ENCODE assay signal across 18 cellular contexts in genomic region chr14:91636604-91637003, GRCh38.
DNase-seq lines count a peak whose midpoint lies in the region; ATAC-seq and TF ChIP-seq lines count a peak whose summit lies in the region.
"Had no signal": no experiment of that assay in that cellular context is flagged by ENCODE, and none has a peak within 500 bp of the region (broad histone marks: within the 10 kb centered on the region; RNA-seq: fewer than 3 reads in every experiment).

No MANE protein-coding gene starts in this region.

- no peaks in the 10 kb centered on the region for H3K36me3 ChIP-seq in adipocyte (ENCODE audit: control insufficient read depth, insufficient read depth, low read length, severe bottlenecking)
- H3K36me3 ChIP-seq: BLaER1 treated with 17β-estradiol and CSF1 and Interleukin-3, amounts not matched to agents 10 nM and 100 nM; MG63 had no signal

- H3K27ac ChIP-seq in foreskin keratinocyte: no peak overlapping the region
- H3K27ac ChIP-seq: BLaER1 treated with 17β-estradiol and CSF1 and Interleukin-3, amounts not matched to agents 10 nM and 100 nM; HL-60; PC-9 had no signal

- no peaks in the 10 kb centered on the region for H3K27me3 ChIP-seq in adipocyte (replicated peaks; ENCODE audit: control insufficient read depth, insufficient read depth, low read length)
- H3K27me3 ChIP-seq in foreskin keratinocyte: no peaks in the 10 kb centered on the region
- H3K27me3 ChIP-seq: BLaER1 treated with 17β-estradiol and CSF1 and Interleukin-3, amounts not matched to agents 10 nM and 100 nM; MG63 had no signal

- in situ Hi-C loops in GM13977 (cut with MboI; ENCODE audit: low pct_unique_long_range_greater_than_20kb, low sequenced_read_pairs, unreplicated experiment): no loop called here

- no peak for TF ChIP-seq CTCF in foreskin keratinocyte (conservative IDR thresholded peaks at IDR 0.05)
- TF ChIP-seq CTCF in GM13977 (IDR thresholded peaks at IDR 0.05; ENCODE audit: extremely low read depth, insufficient read depth, missing control alignments): no peak

- H3K4me1 ChIP-seq in adipocyte (ENCODE audit: control insufficient read depth, insufficient read depth, low read length) (no peaks in the 10 kb centered on the region), foreskin keratinocyte (no peaks in the 10 kb centered on the region)
- H3K4me1 ChIP-seq: BLaER1 treated with 17β-estradiol and CSF1 and Interleukin-3, amounts not matched to agents 10 nM and 100 nM had no signal

- H3K4me3 ChIP-seq in adipocyte (ENCODE audit: low read length): no peak overlapping the region
- H3K4me3 ChIP-seq: BLaER1 treated with 17β-estradiol and CSF1 and Interleukin-3, amounts not matched to agents 10 nM and 100 nM; MG63; PC-9 had no signal

- H3K9me3 ChIP-seq in adipocyte (ENCODE audit: control insufficient read depth, low read length): no peaks in the 10 kb centered on the region
- H3K9me3 ChIP-seq: BLaER1 treated with 17β-estradiol and CSF1 and Interleukin-3, amounts not matched to agents 10 nM and 100 nM; MG63; SK-N-SH had no signal

- DNase-seq in HCEC 1CT: peak; percentile 33
- peak; percentile 2 for DNase-seq in adipocyte (ENCODE audit: low read depth)
- DNase-seq in foreskin keratinocyte: peak in 1 of 2 donors; percentile 28
- peak; percentile 13 for DNase-seq in superior temporal gyrus (ENCODE audit: extremely low spot score)
- DNase-seq in activated naive CD4-positive, alpha-beta T cell treated with anti-CD3 and anti-CD28 coated beads, Interleukin-2, amount 50 U/mL, for 16 hours: no peak
- no peak for DNase-seq in GM13977 (ENCODE audit: low spot score)
- no peak for DNase-seq in cerebellar cortex (ENCODE audit: low spot score)
- DNase-seq: DMS153, EL, KBM-7, MG63, NCI-H1092 treated with DMSO at 0.1 percent for 48 hours, NCI-H1694 treated with DMSO at 0.1 percent for 48 hours, PC-9, SK-N-SH had no signal

- ATAC-seq in foreskin keratinocyte: peak; percentile 41
- ATAC-seq: Right ventricle myocardium inferior had no signal

- no peak overlapping the region for H3K9ac ChIP-seq in adipocyte (ENCODE audit: low read length)
- H3K9ac ChIP-seq: BLaER1 treated with 17β-estradiol and CSF1 and Interleukin-3, amounts not matched to agents 10 nM and 100 nM; SK-N-SH had no signal

Comparison
In these comparisons a context has a peak if more than half of its experiments do, and no peak if none do; other contexts are left out.
1. DNase-seq: peak in HCEC 1CT (single experiment), adipocyte (single experiment) and superior temporal gyrus (single experiment); none in activated naive CD4-positive, alpha-beta T cell treated with anti-CD3 and anti-CD28 coated beads, Interleukin-2, amount 50 U/mL, for 16 hours (single experiment), GM13977 (single experiment) and cerebellar cortex (single experiment).